1 cellular context compared by ENCODE assay signal in genomic region chr15:74785716-74786032, GRCh38.
TF ChIP-seq lines count a peak whose summit lies in the region.

No MANE protein-coding gene starts in this region.

TF ChIP-seq in SK-N-SH treated with all-trans-retinoic acid at 6 μM for 48 hours, 23 proteins besides CTCF, POLR2A, EP300 and RAD21 (continued from another document):
- TF ChIP-seq RARB (CRISPR knock-in tag; IDR thresholded peaks at IDR 0.05): no peak
TF ChIP-seq in SK-N-SH treated with all-trans-retinoic acid at 6 μM for 48 hours: peak in this region for 0.
